ENCODE assay signal across 26 cellular contexts in the genomic region with DNA sequence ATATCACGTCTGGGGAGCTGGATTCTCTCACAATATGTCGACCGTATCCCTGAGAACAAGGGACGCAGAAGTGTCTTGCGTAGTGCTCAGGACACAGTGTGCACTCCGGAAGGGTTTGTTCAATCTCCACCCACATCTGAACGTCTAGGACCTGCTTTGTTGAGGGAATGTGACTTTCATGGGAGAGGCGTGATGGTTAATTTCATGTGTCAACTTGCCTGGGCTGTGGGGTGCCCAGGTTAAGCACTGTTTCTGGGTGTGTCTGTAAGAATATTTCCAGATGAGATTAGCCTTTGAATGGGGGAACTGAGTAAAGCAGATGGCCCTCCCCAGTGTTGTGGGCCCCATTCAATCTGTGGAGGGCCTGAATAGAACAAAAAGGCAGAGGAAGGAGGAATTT.
DNase-seq lines count a peak whose midpoint lies in the region; ATAC-seq and TF ChIP-seq lines count a peak whose summit lies in the region.
"Had no signal": no experiment of that assay in that cellular context is flagged by ENCODE, and none has a peak within 500 bp of the region (broad histone marks: within the 10 kb centered on the region; RNA-seq: fewer than 3 reads in every experiment).

No MANE protein-coding gene starts in this region.

- no peaks in the 10 kb centered on the region for H3K36me3 Mint-ChIP-seq in activated naive CD4-positive, alpha-beta T cell treated with anti-CD3 and anti-CD28 coated beads, Interleukin-2, amount 50 U/mL, for 24 hours
- H3K36me3 Mint-ChIP-seq in activated CD8-positive, alpha-beta T cell treated with anti-CD3 and anti-CD28 coated beads for 36 hours (ENCODE audit: low read depth), result peaks cover 5% of the 10 kb centered on the region
- no peaks in the 10 kb centered on the region for H3K36me3 Mint-ChIP-seq in stimulated activated effector memory CD8-positive, alpha-beta T cell treated with anti-CD3 and anti-CD28 coated beads, Interleukin-12 subunit alpha, Interleukin-12 subunit beta, amount 100 ng/mL, for 72 hours
- H3K36me3 Mint-ChIP-seq: neural progenitor cell had no signal

- H3K79me2 ChIP-seq in DOHH2 (ENCODE audit: control insufficient read depth, low read length), result no peaks in the 10 kb centered on the region

- DNase-seq in activated naive CD4-positive, alpha-beta T cell treated with anti-CD3 and anti-CD28 coated beads, Interleukin-2, amount 50 U/mL, for 16 hours, result no peak
- DNase-seq in activated CD8-positive, alpha-beta T cell treated with anti-CD3 and anti-CD28 coated beads for 36 hours, result no peak
- no peak for DNase-seq in stimulated activated effector memory CD8-positive, alpha-beta T cell treated with anti-CD3 and anti-CD28 coated beads, Interleukin-12 subunit alpha, Interleukin-12 subunit beta, amount 100 ng/mL, for 72 hours (ENCODE audit: low spot score in 2 of 2)
- DNase-seq in activated T-cell treated with anti-CD3 and anti-CD28 coated beads for 4 hours (no peak), HuH-7.5 (ENCODE audit: low spot score) (no peak)
- DNase-seq in effector CD4-positive, alpha-beta T cell, result no peak
- DNase-seq: activated CD4-positive, alpha-beta T cell treated with anti-CD3 and anti-CD28 coated beads, Interleukin-2, amount 50 U/mL, for 4 hours; activated CD4-positive, CD25-positive, alpha-beta regulatory T cell; activated CD8-positive, alpha-beta memory T cell treated with anti-CD3 and anti-CD28 coated beads, Interleukin-2, amount 50 U/mL, for 48 hours; colonic mucosa; effector memory CD4-positive, alpha-beta T cell; erythroblast; NCI-H1092; NCI-H187; NCI-H446 treated with DMSO at 0.1 percent for 48 hours; NCI-H774; pancreas; testis had no signal

- H3K9me2 ChIP-seq in DOHH2 (replicated peaks; ENCODE audit: control insufficient read depth, low read length), result no peaks in the 10 kb centered on the region

- H3K4me3 ChIP-seq in DOHH2 (ENCODE audit: low read length), result 0 out of 2 replicates have a peak overlapping the region, but pooled peaks have one; percentile 4
- H3K4me3 ChIP-seq: cardiac muscle cell, colonic mucosa, GM23338, neural progenitor cell, pancreas, SJSA1, skin epidermis, testis had no signal

- CTCF ChIA-PET in activated CD8-positive, alpha-beta T cell treated with anti-CD3 and anti-CD28 coated beads for 36 hours (lab: Charles Lee), result interaction anchor here (1.4 kb wide), 1 partner anchor 9 kb away, joined by 3 read pairs; no protein-coding TSS in a partner anchor

- H3K9me3 ChIP-seq in DOHH2 (ENCODE audit: control insufficient read depth, insufficient read depth, low read length), result no peaks in the 10 kb centered on the region
- H3K9me3 ChIP-seq: colonic mucosa, pancreas, SJSA1, testis had no signal

- intact Hi-C loops in activated CD8-positive, alpha-beta T cell treated with anti-CD3 and anti-CD28 coated beads for 36 hours (cut with micrococcal nuclease), result no loop called here

- H3K36me3 ChIP-seq in DOHH2 (ENCODE audit: control insufficient read depth, low read length), result no peaks in the 10 kb centered on the region
- H3K36me3 ChIP-seq: cardiac muscle cell, colonic mucosa, neural progenitor cell, pancreas, SJSA1 had no signal

- peaks cover 95% of the 10 kb centered on the region for H3K4me1 ChIP-seq in DOHH2 (ENCODE audit: control insufficient read depth, low read length)
- H3K4me1 ChIP-seq: colonic mucosa, SJSA1 had no signal

- H3F3A ChIP-seq in DOHH2 (ENCODE audit: control insufficient read depth, insufficient read depth), result peaks cover 24% of the 10 kb centered on the region

- ATAC-seq in activated CD8-positive, alpha-beta T cell treated with anti-CD3 and anti-CD28 coated beads for 36 hours, result no peak
- no peak for ATAC-seq in stimulated activated effector memory CD8-positive, alpha-beta T cell treated with anti-CD3 and anti-CD28 coated beads, Interleukin-12 subunit alpha, Interleukin-12 subunit beta, amount 100 ng/mL, for 72 hours
- ATAC-seq: GM23338 had no signal

- H3K27ac Mint-ChIP-seq in activated naive CD4-positive, alpha-beta T cell treated with anti-CD3 and anti-CD28 coated beads, Interleukin-2, amount 50 U/mL, for 24 hours, result peak overlapping the region; percentile 15
- H3K27ac Mint-ChIP-seq in activated CD8-positive, alpha-beta T cell treated with anti-CD3 and anti-CD28 coated beads for 36 hours, result peak overlapping the region; percentile 47
- peak overlapping the region; percentile 67 for H3K27ac Mint-ChIP-seq in stimulated activated effector memory CD8-positive, alpha-beta T cell treated with anti-CD3 and anti-CD28 coated beads, Interleukin-12 subunit alpha, Interleukin-12 subunit beta, amount 100 ng/mL, for 72 hours
- H3K27ac Mint-ChIP-seq: GM23338; neural progenitor cell; stimulated activated naive CD8-positive, alpha-beta T cell treated with anti-CD3 and anti-CD28 coated beads, Interleukin-15, Interleukin-2, amounts not matched to agents 100 ng/mL and 50 ng/mL, for 24 hours had no signal

- POLR2A ChIA-PET in activated CD8-positive, alpha-beta T cell treated with anti-CD3 and anti-CD28 coated beads for 36 hours (lab: Charles Lee), result interaction anchor here (1.7 kb wide), 1 partner anchor 8 kb away, joined by 4 read pairs; no protein-coding TSS in a partner anchor

- H3K4me1 Mint-ChIP-seq in activated naive CD4-positive, alpha-beta T cell treated with anti-CD3 and anti-CD28 coated beads, Interleukin-2, amount 50 U/mL, for 24 hours, result peaks cover 70% of the 10 kb centered on the region
- peaks cover 61% of the 10 kb centered on the region for H3K4me1 Mint-ChIP-seq in activated CD8-positive, alpha-beta T cell treated with anti-CD3 and anti-CD28 coated beads for 36 hours (ENCODE audit: low read depth)
- H3K4me1 Mint-ChIP-seq in stimulated activated effector memory CD8-positive, alpha-beta T cell treated with anti-CD3 and anti-CD28 coated beads, Interleukin-12 subunit alpha, Interleukin-12 subunit beta, amount 100 ng/mL, for 72 hours, result peaks cover 50% of the 10 kb centered on the region

- no peaks in the 10 kb centered on the region for H4K20me1 ChIP-seq in DOHH2 (ENCODE audit: control insufficient read depth, insufficient read depth, low read depth, low read length)

- H3K9me3 Mint-ChIP-seq in activated naive CD4-positive, alpha-beta T cell treated with anti-CD3 and anti-CD28 coated beads, Interleukin-2, amount 50 U/mL, for 24 hours, result no peaks in the 10 kb centered on the region
- H3K9me3 Mint-ChIP-seq in activated CD8-positive, alpha-beta T cell treated with anti-CD3 and anti-CD28 coated beads for 36 hours, result peaks cover 9% of the 10 kb centered on the region
- no peaks in the 10 kb centered on the region for H3K9me3 Mint-ChIP-seq in stimulated activated effector memory CD8-positive, alpha-beta T cell treated with anti-CD3 and anti-CD28 coated beads, Interleukin-12 subunit alpha, Interleukin-12 subunit beta, amount 100 ng/mL, for 72 hours
- H3K9me3 Mint-ChIP-seq: stimulated activated naive CD8-positive, alpha-beta T cell treated with anti-CD3 and anti-CD28 coated beads, Interleukin-15, Interleukin-2, amounts not matched to agents 100 ng/mL and 50 ng/mL, for 24 hours had no signal

- H3K4me2 ChIP-seq in DOHH2 (ENCODE audit: low read length), result peak overlapping the region; percentile 72; the same call in 1 of the 2 replicates
- H3K4me2 ChIP-seq: GM23338, neural progenitor cell had no signal

- H3K27me3 Mint-ChIP-seq in activated naive CD4-positive, alpha-beta T cell treated with anti-CD3 and anti-CD28 coated beads, Interleukin-2, amount 50 U/mL, for 24 hours, result no peaks in the 10 kb centered on the region
- H3K27me3 Mint-ChIP-seq in activated CD8-positive, alpha-beta T cell treated with anti-CD3 and anti-CD28 coated beads for 36 hours, result no peaks in the 10 kb centered on the region
- H3K27me3 Mint-ChIP-seq: stimulated activated naive CD8-positive, alpha-beta T cell treated with anti-CD3 and anti-CD28 coated beads, Interleukin-15, Interleukin-2, amounts not matched to agents 100 ng/mL and 50 ng/mL, for 24 hours had no signal

- H3K4me3 Mint-ChIP-seq in activated naive CD4-positive, alpha-beta T cell treated with anti-CD3 and anti-CD28 coated beads, Interleukin-2, amount 50 U/mL, for 24 hours, result no peak overlapping the region
- H3K4me3 Mint-ChIP-seq in activated CD8-positive, alpha-beta T cell treated with anti-CD3 and anti-CD28 coated beads for 36 hours, result no peak overlapping the region
- no peak overlapping the region for H3K4me3 Mint-ChIP-seq in stimulated activated effector memory CD8-positive, alpha-beta T cell treated with anti-CD3 and anti-CD28 coated beads, Interleukin-12 subunit alpha, Interleukin-12 subunit beta, amount 100 ng/mL, for 72 hours
- H3K4me3 Mint-ChIP-seq: GM23338; neural progenitor cell; stimulated activated naive CD8-positive, alpha-beta T cell treated with anti-CD3 and anti-CD28 coated beads, Interleukin-15, Interleukin-2, amounts not matched to agents 100 ng/mL and 50 ng/mL, for 24 hours had no signal

- peak overlapping the region; percentile 76; the same call in 1 of the 2 replicates for H3K27ac ChIP-seq in DOHH2 (ENCODE audit: low read depth, low read length)
- H3K27ac ChIP-seq: cardiac muscle cell, colonic mucosa, neural progenitor cell, pancreas, SJSA1, testis had no signal

- no peaks in the 10 kb centered on the region for H3K27me3 ChIP-seq in DOHH2 (ENCODE audit: control insufficient read depth, low read length)
- H3K27me3 ChIP-seq: cardiac muscle cell, colonic mucosa, neural progenitor cell, pancreas, SJSA1, testis had no signal

- TF ChIP-seq CTCF in DOHH2 (IDR thresholded peaks at IDR 0.05; ENCODE audit: low read depth, low read length, poor library complexity, severe bottlenecking), result no peak
- no peak for TF ChIP-seq CTCF in activated CD8-positive, alpha-beta T cell treated with anti-CD3 and anti-CD28 coated beads for 36 hours (IDR thresholded peaks at IDR 0.05)

Comparison
In these comparisons a context has a peak if more than half of its experiments do, and no peak if none do; other contexts are left out.
1. H3K27ac Mint-ChIP-seq: peak in every context shown above with its lines; median percentile 67 in stimulated activated effector memory CD8-positive, alpha-beta T cell treated with anti-CD3 and anti-CD28 coated beads, Interleukin-12 subunit alpha, Interleukin-12 subunit beta, amount 100 ng/mL, for 72 hours; 47 in activated CD8-positive, alpha-beta T cell treated with anti-CD3 and anti-CD28 coated beads for 36 hours; 15 in activated naive CD4-positive, alpha-beta T cell treated with anti-CD3 and anti-CD28 coated beads, Interleukin-2, amount 50 U/mL, for 24 hours.